In genomic region chr12:24742378-24742777, GRCh38 we compare ENCODE assay signal across 8 cellular contexts.
DNase-seq lines count a peak whose midpoint lies in the region; ATAC-seq and TF ChIP-seq lines count a peak whose summit lies in the region.

No MANE protein-coding gene starts in this region.

- H3K4me3 ChIP-seq in GM12865 (ENCODE audit: low read depth, low read length) = no peak overlapping the region

- H3K4me1 Mint-ChIP-seq in endothelial cell (ENCODE audit: unreplicated experiment) (peaks cover 18% of the 10 kb centered on the region), osteocyte (ENCODE audit: unreplicated experiment) (peaks cover 44% of the 10 kb centered on the region)

- H3K4me3 Mint-ChIP-seq in endothelial cell (ENCODE audit: unreplicated experiment) = no peak overlapping the region
- H3K4me3 Mint-ChIP-seq in osteocyte (ENCODE audit: unreplicated experiment) = no peak overlapping the region

- H3K27me3 Mint-ChIP-seq in endothelial cell (ENCODE audit: unreplicated experiment) = no peaks in the 10 kb centered on the region
- no peaks in the 10 kb centered on the region for H3K27me3 Mint-ChIP-seq in osteocyte (ENCODE audit: unreplicated experiment)

- peak; percentile 84 for DNase-seq in GM12865 (ENCODE audit: low read depth)
- DNase-seq in endothelial cell (ENCODE audit: low spot score) = no peak
- DNase-seq in NCI-H774 (lab: John Stamatoyannopoulos, UW) = no peak
- DNase-seq in ACHN = no peak
- DNase-seq in osteocyte (ENCODE audit: extremely low spot score, unreplicated experiment) = no peak
- DNase-seq in NCI-H446 (lab: John Stamatoyannopoulos, UW) = no peak

- H3K27ac Mint-ChIP-seq in endothelial cell (ENCODE audit: unreplicated experiment) (peak overlapping the region; percentile 21), osteocyte (ENCODE audit: unreplicated experiment) (no peak overlapping the region)

- TF ChIP-seq CTCF in GM12865 (IDR thresholded peaks at IDR 0.05; ENCODE audit: insufficient read depth, low read depth, low read length, missing control alignments) (no peak), endothelial cell (IDR thresholded peaks at IDR 0.05; ENCODE audit: unreplicated experiment) (no peak), osteocyte (IDR thresholded peaks at IDR 0.05) (no peak)

- in situ Hi-C loops in ACHN (cut with HindIII; ENCODE audit: low pct_ligation_motif_present, low pct_unique_long_range_greater_than_20kb, low sequenced_read_pairs) = no loop called here

- ATAC-seq in GM21367 (IDR thresholded peaks at IDR 0.05; ENCODE audit: unreplicated experiment) (peak; percentile 87), HG03520 (IDR thresholded peaks at IDR 0.05; ENCODE audit: unreplicated experiment) (peak; percentile 68)

- H3K9me3 Mint-ChIP-seq in endothelial cell (ENCODE audit: unreplicated experiment) (no peaks in the 10 kb centered on the region), osteocyte (ENCODE audit: unreplicated experiment) (no peaks in the 10 kb centered on the region)

- no peaks in the 10 kb centered on the region for H3K36me3 Mint-ChIP-seq in endothelial cell (ENCODE audit: low read depth, unreplicated experiment)
- no peaks in the 10 kb centered on the region for H3K36me3 Mint-ChIP-seq in osteocyte (ENCODE audit: unreplicated experiment)
